8 cellular contexts compared by ENCODE assay signal in the genomic region with DNA sequence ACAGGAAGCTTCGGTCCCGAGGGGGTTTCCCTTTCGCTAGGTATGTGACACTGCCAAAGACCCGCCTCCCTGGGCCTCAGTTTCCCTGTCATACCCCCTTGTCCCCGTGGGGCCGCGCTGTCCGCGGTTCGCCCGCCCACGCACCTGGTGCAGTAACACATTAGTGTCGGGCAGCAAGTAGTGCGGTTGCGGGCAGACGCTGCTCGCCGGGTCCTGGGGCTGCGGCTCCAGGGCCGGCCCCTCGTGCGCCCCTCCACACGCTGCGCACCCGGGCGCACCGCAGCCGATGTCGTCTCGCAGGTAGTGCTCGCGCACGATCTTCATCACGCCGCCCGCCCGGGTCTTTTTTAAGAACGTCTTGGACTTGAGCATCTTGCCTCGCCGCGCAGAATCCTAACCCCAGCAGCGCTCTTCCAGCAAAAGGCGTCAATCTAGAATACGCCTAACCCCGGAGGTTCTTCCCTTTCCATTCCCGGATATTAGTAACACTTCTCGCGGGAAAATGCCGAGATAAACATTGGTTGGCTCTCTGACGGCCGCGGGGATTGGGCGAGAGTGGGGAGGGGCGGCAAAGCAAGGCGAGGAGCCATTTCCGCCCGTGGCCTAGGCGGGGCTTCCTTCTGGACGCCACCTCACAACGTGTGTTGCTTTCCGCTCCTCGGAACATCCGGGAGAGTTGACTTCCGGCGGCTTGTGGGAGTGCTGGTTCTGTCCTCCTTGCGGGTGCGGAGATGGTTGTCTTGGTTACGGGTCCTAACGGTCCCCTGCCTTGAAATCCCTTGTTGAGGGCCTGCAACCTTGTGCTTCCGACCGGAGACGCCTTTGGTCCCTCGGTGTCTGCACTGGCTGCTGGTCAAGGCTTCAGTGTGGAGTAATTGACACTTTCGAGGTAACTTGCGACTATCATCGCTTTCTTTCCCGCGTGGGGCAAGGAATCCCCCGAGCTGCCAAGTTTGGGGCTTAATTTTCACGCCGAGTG. TPM values are rescaled to one million over a fixed set of nuclear protein-coding genes. Genes with fewer than 3 reads are reported as not detected.
DNase-seq lines count a peak whose midpoint lies in the region; ATAC-seq and TF ChIP-seq lines count a peak whose summit lies in the region.

DIS3 (minus strand) TSS at position 440 of the 979 bp plus-strand sequence; CDS start at position 372, 68 bp downstream.
A gene with protein sequence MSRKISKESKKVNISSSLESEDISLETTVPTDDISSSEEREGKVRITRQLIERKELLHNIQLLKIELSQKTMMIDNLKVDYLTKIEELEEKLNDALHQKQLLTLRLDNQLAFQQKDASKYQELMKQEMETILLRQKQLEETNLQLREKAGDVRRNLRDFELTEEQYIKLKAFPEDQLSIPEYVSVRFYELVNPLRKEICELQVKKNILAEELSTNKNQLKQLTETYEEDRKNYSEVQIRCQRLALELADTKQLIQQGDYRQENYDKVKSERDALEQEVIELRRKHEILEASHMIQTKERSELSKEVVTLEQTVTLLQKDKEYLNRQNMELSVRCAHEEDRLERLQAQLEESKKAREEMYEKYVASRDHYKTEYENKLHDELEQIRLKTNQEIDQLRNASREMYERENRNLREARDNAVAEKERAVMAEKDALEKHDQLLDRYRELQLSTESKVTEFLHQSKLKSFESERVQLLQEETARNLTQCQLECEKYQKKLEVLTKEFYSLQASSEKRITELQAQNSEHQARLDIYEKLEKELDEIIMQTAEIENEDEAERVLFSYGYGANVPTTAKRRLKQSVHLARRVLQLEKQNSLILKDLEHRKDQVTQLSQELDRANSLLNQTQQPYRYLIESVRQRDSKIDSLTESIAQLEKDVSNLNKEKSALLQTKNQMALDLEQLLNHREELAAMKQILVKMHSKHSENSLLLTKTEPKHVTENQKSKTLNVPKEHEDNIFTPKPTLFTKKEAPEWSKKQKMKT (plus strand): TSS at position 673 of the 979 bp plus-strand sequence. CDS start 1,337 bp downstream, outside the sequence.

- TF ChIP-seq CTCF in GM13976 (IDR thresholded peaks at IDR 0.05; ENCODE audit: borderline replicate concordance, control extremely low read depth, extremely low read depth, insufficient read depth, missing control alignments) (peak; percentile 15), upper lobe of right lung (IDR thresholded peaks at IDR 0.05) (no peak)

- no peaks in the 10 kb centered on the region for H3K27me3 ChIP-seq in upper lobe of right lung

- peak; percentile 94 for ATAC-seq in HG02870 (IDR thresholded peaks at IDR 0.05; ENCODE audit: unreplicated experiment)
- peak; percentile 100 for ATAC-seq in left cardiac atrium
- ATAC-seq in upper lobe of right lung = peak; percentile 100

- DNase-seq in GM13976 (ENCODE audit: low spot score) (peak; percentile 95), NCI-H146 treated with DMSO at 0.1 percent for 48 hours (lab: John Stamatoyannopoulos, UW; ENCODE audit: unreplicated experiment) (peak; percentile 98), amniotic epithelial cell (ENCODE audit: low read depth) (peak; percentile 98), left cardiac atrium (peak; percentile 98), posterior vena cava (ENCODE audit: low spot score) (peak; percentile 99), upper lobe of right lung (peak; percentile 99)

- peaks cover 38% of the 10 kb centered on the region for H3K36me3 ChIP-seq in upper lobe of right lung

- peak within 1 kb of the TSS; percentile 100 for H3K4me3 ChIP-seq in upper lobe of right lung

- in situ Hi-C loops in GM13976 (cut with MboI; ENCODE audit: low sequenced_read_pairs, unreplicated experiment) = no loop called here

- no peaks in the 10 kb centered on the region for H3K9me3 ChIP-seq in upper lobe of right lung

- H3K27ac ChIP-seq in upper lobe of right lung = peak within 1 kb of the TSS; percentile 95

- intact Hi-C loops in T-helper 1 cell treated with Interleukin-12 subunit alpha and Interleukin-12 subunit beta and Interleukin-4 antibody, amounts not matched to agents 30 ng/mL and 1 ng/mL, for 36 hours (cut with micrococcal nuclease) = loop anchor here (1.0 to 5.0 kb wide), 11 partner anchors 28 to 1506 kb away; partner anchors contain the start of genes BORA, KLF12 and MZT1
- intact Hi-C loops in left cardiac atrium (cut with DNase I) (loop anchor here in 1 of 2 donors (5.0 kb wide), 1 partner anchor 49 kb away; no protein-coding TSS in a partner anchor), posterior vena cava (cut with DNase I) (no loop called here), upper lobe of right lung (cut with DNase I) (no loop called here)

- H3K4me1 ChIP-seq in upper lobe of right lung = peaks cover 40% of the 10 kb centered on the region

RNA-seq across cellular contexts. Expression of gene DIS3, which starts in this region (rescaled TPM):
- total RNA-seq in T-helper 1 cell treated with Interleukin-12 subunit alpha and Interleukin-12 subunit beta and Interleukin-4 antibody, amounts not matched to agents 30 ng/mL and 1 ng/mL, for 36 hours = 36.4 and 37.8 TPM in 2 replicates
- total RNA-seq in left cardiac atrium = 10 to 100 TPM; 14.3 to 18.6 TPM
- total RNA-seq in posterior vena cava = 10 to 100 TPM; 23.9 to 27.1 TPM
- 30.2 TPM for total RNA-seq in upper lobe of right lung

RNA-seq across cellular contexts. Expression of the second gene that starts in this region (rescaled TPM):
- 19.0 and 22.1 TPM in 2 replicates for total RNA-seq in T-helper 1 cell treated with Interleukin-12 subunit alpha and Interleukin-12 subunit beta and Interleukin-4 antibody, amounts not matched to agents 30 ng/mL and 1 ng/mL, for 36 hours
- total RNA-seq in left cardiac atrium (10 to 100 TPM; 12.2 to 13.5 TPM), posterior vena cava (10 to 100 TPM; 23.0 to 27.2 TPM), upper lobe of right lung (28.3 TPM)

Comparison
In these comparisons a context has a peak if more than half of its experiments do, and no peak if none do; other contexts are left out.
1. Peak in every context shown above with its lines: DNase-seq, ATAC-seq, H3K4me3 ChIP-seq and H3K27ac ChIP-seq.